Comparison of ENCODE assay signal across 7 cellular contexts in the genomic region with DNA sequence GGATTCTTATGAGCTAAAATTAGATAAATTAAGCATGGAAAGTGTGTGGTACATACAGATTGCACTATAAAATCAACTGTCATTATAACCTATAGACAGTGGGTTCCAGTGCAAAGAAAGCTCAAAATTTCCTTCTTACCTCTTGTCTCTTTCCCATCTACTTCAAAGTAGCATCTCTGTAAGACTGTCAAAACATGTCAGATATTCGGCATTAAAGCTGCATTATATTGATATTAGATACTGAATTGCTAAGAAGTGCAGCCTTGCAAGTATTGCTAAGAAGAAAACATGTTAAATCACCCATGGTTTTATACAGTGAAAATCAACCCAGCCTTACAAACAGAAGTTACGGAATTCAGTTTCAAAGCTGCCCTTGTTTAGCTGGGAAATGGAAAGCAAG.
"Had no signal": no experiment of that assay in that cellular context is flagged by ENCODE, and none has a peak within 500 bp of the region (broad histone marks: within the 10 kb centered on the region; RNA-seq: fewer than 3 reads in every experiment).

No MANE protein-coding gene starts in this region.

- DNase-seq: GDM1, GF-D8 had no signal

- H3K4me3 ChIP-seq: GM12878 had no signal

- FAIRE-seq: GM12878, GM12891, GM12892, GM18507, GM19239 had no signal
